ENCODE assay signal across 14 cellular contexts in the genomic region with DNA sequence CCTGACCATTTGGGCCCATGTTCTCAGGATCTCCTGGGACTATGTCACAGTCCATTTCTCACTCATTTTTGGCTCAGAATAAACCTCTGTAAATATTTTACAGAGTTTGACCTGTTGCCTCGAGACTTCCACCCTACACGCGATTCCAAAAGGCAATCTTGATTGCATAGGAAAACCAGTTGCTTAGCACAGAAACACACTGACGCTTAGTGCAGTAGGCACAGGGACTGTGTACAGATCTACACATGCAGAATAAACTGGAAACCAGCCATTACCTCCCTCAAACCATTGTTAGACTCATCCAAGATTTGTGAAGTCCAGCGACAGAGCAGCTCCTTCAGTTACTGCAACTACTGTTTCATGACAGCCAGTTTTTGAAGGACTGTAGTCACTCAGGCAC.
"Had no signal": no experiment of that assay in that cellular context is flagged by ENCODE, and none has a peak within 500 bp of the region (broad histone marks: within the 10 kb centered on the region; RNA-seq: fewer than 3 reads in every experiment).

No MANE protein-coding gene starts in this region.

- ATAC-seq: natural killer cell, T-helper 17 cell had no signal

- DNase-seq: activated B cell treated with CpG ODN at 0.5 μM for 24 hours; activated CD4-positive, alpha-beta T cell treated with anti-CD3 and anti-CD28 coated beads, Interleukin-2, amount 10 ng/mL, durations not matched to agents 24 days and 14 days; activated naive CD4-positive, alpha-beta T cell treated with anti-CD3 and anti-CD28 coated beads, Interleukin-2, amount 10 ng/mL, durations not matched to agents 7 days and 5 days; activated T-cell treated with anti-CD3 and anti-CD28 coated beads for 4 hours; adrenal gland; erythroblast; natural killer cell; occipital lobe; stimulated activated CD4-positive, alpha-beta T cell treated with anti-CD3 and anti-CD28 coated beads, Interleukin-4, amount 100 ng/mL, for 4 hours; stomach; T-helper 17 cell had no signal

- H3K27me3 ChIP-seq: adrenal gland, stomach, vagina had no signal

- H3K4me3 ChIP-seq: adrenal gland, lung, stomach, thoracic aorta, vagina had no signal

- H3K4me1 ChIP-seq: adrenal gland had no signal

- H3K9me3 ChIP-seq: adrenal gland, stomach, thoracic aorta, vagina had no signal

- H3K36me3 ChIP-seq: adrenal gland, stomach, thoracic aorta, vagina had no signal

- H3K27ac ChIP-seq: adrenal gland, stomach, thoracic aorta, vagina had no signal
